Comparison of ENCODE assay signal across 21 cellular contexts in genomic region chr3:32002536-32003368, GRCh38.
DNase-seq lines count a peak whose midpoint lies in the region; ATAC-seq and TF ChIP-seq lines count a peak whose summit lies in the region.
"Had no signal": no experiment of that assay in that cellular context is flagged by ENCODE, and none has a peak within 500 bp of the region (broad histone marks: within the 10 kb centered on the region; RNA-seq: fewer than 3 reads in every experiment).

No MANE protein-coding gene starts in this region.

- peak overlapping the region; percentile 42 for H3K4me2 ChIP-seq in BLaER1
- H3K4me2 ChIP-seq: SK-N-SH had no signal

- H3K4me3 ChIP-seq in BLaER1 (no peak overlapping the region), WERI-Rb-1 (ENCODE audit: low read depth, low read length) (no peak overlapping the region)
- H3K4me3 ChIP-seq: heart left ventricle, psoas muscle had no signal

- H3K27me3 ChIP-seq in BLaER1 (no peaks in the 10 kb centered on the region), WERI-Rb-1 (ENCODE audit: insufficient read depth, low read depth, severe bottlenecking) (no peaks in the 10 kb centered on the region)
- H3K27me3 ChIP-seq: heart left ventricle had no signal

- H3K9me3 ChIP-seq in BLaER1 = no peaks in the 10 kb centered on the region
- H3K9me3 ChIP-seq in WERI-Rb-1 (ENCODE audit: severe bottlenecking) = no peaks in the 10 kb centered on the region
- H3K9me3 ChIP-seq: heart left ventricle, psoas muscle, SK-N-SH had no signal

- DNase-seq in MV-4-11 (lab: John Stamatoyannopoulos, UW) (peak; percentile 61), brain pericyte (ENCODE audit: low read depth, low spot score) (peak; percentile 11), non-pigmented ciliary epithelial cell (ENCODE audit: low read depth) (peak; percentile 65), RKO (ENCODE audit: low spot score) (no peak), WERI-Rb-1 (no peak)
- DNase-seq in activated CD4-positive, alpha-beta T cell treated with anti-CD3 and anti-CD28 coated beads, Interleukin-2, amount 50 U/mL, for 48 hours = no peak
- DNase-seq: activated CD4-positive, alpha-beta T cell treated with anti-CD3 and anti-CD28 coated beads for 48 hours; activated CD8-positive, alpha-beta memory T cell treated with anti-CD3 and anti-CD28 coated beads, Interleukin-2, amount 50 U/mL, for 4 hours; activated gamma-delta T cell; DMS153; effector memory CD4-positive, alpha-beta T cell; heart left ventricle; natural killer cell; NCI-H2029; NCI-H510A; psoas muscle; SK-N-SH; stimulated activated CD4-positive, alpha-beta T cell treated with anti-CD3 and anti-CD28 coated beads, Interleukin-12 subunit alpha, Interleukin-12 subunit beta, amount 100 ng/mL, for 4 hours; T-helper 9 cell had no signal

- H3K4me1 ChIP-seq in BLaER1 = peaks cover 33% of the 10 kb centered on the region
- H3K4me1 ChIP-seq: heart left ventricle, psoas muscle had no signal

- H3K9ac ChIP-seq in BLaER1 = no peak overlapping the region
- H3K9ac ChIP-seq: SK-N-SH had no signal

- no peaks in the 10 kb centered on the region for H3K36me3 ChIP-seq in BLaER1
- H3K36me3 ChIP-seq in WERI-Rb-1 = no peaks in the 10 kb centered on the region
- H3K36me3 ChIP-seq: heart left ventricle had no signal

- no peak overlapping the region for H3K27ac ChIP-seq in BLaER1
- H3K27ac ChIP-seq in WERI-Rb-1 = no peak overlapping the region
- H3K27ac ChIP-seq: heart left ventricle, psoas muscle had no signal

- H4K20me1 ChIP-seq in BLaER1 = no peaks in the 10 kb centered on the region

- no peak for ATAC-seq in GM21576 (IDR thresholded peaks at IDR 0.05; ENCODE audit: unreplicated experiment)
- ATAC-seq: psoas muscle had no signal

- TF ChIP-seq CTCF in WERI-Rb-1 (IDR thresholded peaks at IDR 0.05; ENCODE audit: low read depth, low read length) = no peak

Comparison
In these comparisons a context has a peak if more than half of its experiments do, and no peak if none do; other contexts are left out.
1. DNase-seq: peak in MV-4-11 (single experiment), brain pericyte (single experiment) and non-pigmented ciliary epithelial cell (single experiment); none in RKO (single experiment), WERI-Rb-1 (single experiment) and activated CD4-positive, alpha-beta T cell treated with anti-CD3 and anti-CD28 coated beads, Interleukin-2, amount 50 U/mL, for 48 hours (0 of 2).